10 cellular contexts compared by ENCODE assay signal in the genomic region with DNA sequence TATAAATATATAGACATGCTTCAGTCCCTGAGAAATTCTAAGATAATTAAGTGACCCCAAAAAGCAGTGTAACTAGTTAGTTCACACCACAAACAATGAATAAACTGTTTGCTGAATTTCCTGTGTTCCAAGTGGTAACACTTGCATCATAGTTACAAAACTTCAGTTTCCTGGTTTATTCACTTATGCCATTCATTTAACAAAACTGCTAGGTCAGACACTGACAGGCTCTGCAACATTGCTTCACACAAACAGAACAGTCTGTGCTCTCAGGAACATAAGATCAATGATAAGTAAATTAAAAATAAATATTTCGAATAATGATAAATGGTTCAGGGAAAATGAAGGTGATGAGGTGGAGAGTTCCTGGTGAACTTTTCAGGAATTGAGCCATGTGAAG.
DNase-seq lines count a peak whose midpoint lies in the region; ATAC-seq, FAIRE-seq and TF ChIP-seq lines count a peak whose summit lies in the region.
"Had no signal": no experiment of that assay in that cellular context is flagged by ENCODE, and none has a peak within 500 bp of the region (broad histone marks: within the 10 kb centered on the region; RNA-seq: fewer than 3 reads in every experiment).

No MANE protein-coding gene starts in this region.

- TF ChIP-seq EP300 in K562 (IDR thresholded peaks at IDR 0.05; ENCODE audit: low read length) = no peak
- TF ChIP-seq EP300 in tibial nerve (IDR thresholded peaks at IDR 0.05) = peak; percentile 92 to 96

- peaks cover 50% of the 10 kb centered on the region for H3K4me1 Mint-ChIP-seq in activated CD8-positive, alpha-beta memory T cell treated with anti-CD3 and anti-CD28 coated beads, Interleukin-2, amount 10 ng/mL, durations not matched to agents 7 days and 5 days

- H3K36me3 ChIP-seq in K562 (ENCODE audit: control insufficient read depth, insufficient read depth, low read length) = no peaks in the 10 kb centered on the region
- no peaks in the 10 kb centered on the region for H3K36me3 ChIP-seq in tibial nerve

- H3K27me3 Mint-ChIP-seq in activated CD8-positive, alpha-beta memory T cell treated with anti-CD3 and anti-CD28 coated beads, Interleukin-2, amount 10 ng/mL, durations not matched to agents 7 days and 5 days = peaks cover 6% of the 10 kb centered on the region

- H3K27ac ChIP-seq in K562 (ENCODE audit: extremely low read depth, low read depth, low read length) (no peak overlapping the region), tibial nerve (peak overlapping the region in 3 of 4 donors; percentile 43 to 75 (median 72))

- TF ChIP-seq POLR2A in K562 (conservative IDR thresholded peaks at IDR 0.05) (no peak), tibial nerve (IDR thresholded peaks at IDR 0.05) (no peak)

- no peak overlapping the region for H2AFZ ChIP-seq in K562 (ENCODE audit: low read depth, low read length)

- TF ChIP-seq CTCF in K562 (IDR thresholded peaks at IDR 0.05 in 2 of 3, conservative IDR thresholded peaks at IDR 0.05 in 1 of 3; ENCODE audit: insufficient read depth in 2 of 3, low read depth in 1 of 3, low read length in 3 of 3) (no peak), tibial nerve (IDR thresholded peaks at IDR 0.05) (no peak)

- FAIRE-seq in K562 (lab: Jason Lieb, UNC) = no peak

- WGBS in K562 (ENCODE audit: insufficient coverage, low coverage, missing lambda C conversion rate) = 0% methylated on average over 1 of the region's 1 CpG
- 30 to 60% methylated on average over 1 of the region's 1 CpG for WGBS in tibial nerve, 2 donors

- H3K4me1 ChIP-seq in K562 (replicated peaks in 1 of 2; ENCODE audit: control insufficient read depth in 2 of 2, insufficient read depth in 2 of 2, low read length in 2 of 2) (peaks cover 0 to 5% of the 10 kb centered on the region in 2 experiments; a peak in 3 of 5 replicates), tibial nerve (peaks cover 0 to 59% (median 28%) of the 10 kb centered on the region in 4 donors)

- H4K20me1 ChIP-seq in K562 (replicated peaks; ENCODE audit: control insufficient read depth, insufficient read depth, low read length) = no peaks in the 10 kb centered on the region

- H3K4me3 ChIP-seq in K562 (no peak overlapping the region), tibial nerve (no peak overlapping the region)

- in situ Hi-C loops in K562 (cut with MboI) = no loop called here

- no TSS peak for BruUV-seq in K562 (replicated peaks; lab: Mats Ljungman, UMichigan)

- intact Hi-C loops in K562 (cut with micrococcal nuclease) = no loop called here

- H3K9me3 ChIP-seq in K562 (replicated peaks; ENCODE audit: control insufficient read depth, insufficient read depth, low read depth, low read length) (no peaks in the 10 kb centered on the region), tibial nerve (peaks cover 0 to 8% (median 1%) of the 10 kb centered on the region in 4 donors)

- H3K27ac Mint-ChIP-seq in activated CD8-positive, alpha-beta memory T cell treated with anti-CD3 and anti-CD28 coated beads, Interleukin-2, amount 10 ng/mL, durations not matched to agents 7 days and 5 days = no peak overlapping the region

- peaks cover 7% of the 10 kb centered on the region for H3K9me3 Mint-ChIP-seq in activated CD8-positive, alpha-beta memory T cell treated with anti-CD3 and anti-CD28 coated beads, Interleukin-2, amount 10 ng/mL, durations not matched to agents 7 days and 5 days (ENCODE audit: low read depth)

- H3K27me3 ChIP-seq in K562 (ENCODE audit: control insufficient read depth in 2 of 2, insufficient read depth in 2 of 2, low read length in 2 of 2) (no peaks in the 10 kb centered on the region), tibial nerve (no peaks in the 10 kb centered on the region)

- H3K4me2 ChIP-seq in K562 (ENCODE audit: insufficient read depth, low read length) = no peak overlapping the region

- no peak for TF ChIP-seq RAD21 in K562 (CRISPR knock-in tag; conservative IDR thresholded peaks at IDR 0.05 in 1 of 2, IDR thresholded peaks at IDR 0.05 in 1 of 2)

- no peak for DNase-seq in activated CD8-positive, alpha-beta memory T cell treated with anti-CD3 and anti-CD28 coated beads, Interleukin-2, amount 10 ng/mL, durations not matched to agents 7 days and 5 days
- no peak for DNase-seq in activated CD8-positive, alpha-beta memory T cell treated with anti-CD3 and anti-CD28 coated beads for 24 hours
- DNase-seq in K562 (ENCODE audit: extremely low read depth in 1 of 4, low spot score in 3 of 4) (no peak), iris pigment epithelial cell (ENCODE audit: low read depth) (peak; percentile 90), tibial nerve (ENCODE audit: low spot score in 2 of 2) (peak in 1 of 2 donors; percentile 42), NCI-H2029 treated with DMSO at 0.1 percent for 48 hours (lab: John Stamatoyannopoulos, UW) (no peak), COLO668 (lab: John Stamatoyannopoulos, UW; ENCODE audit: unreplicated experiment) (no peak)
- DNase-seq in activated CD4-positive, alpha-beta T cell treated with anti-CD3 and anti-CD28 coated beads for 4 hours = no peak
- DNase-seq: NCI-H345, occipital lobe had no signal

- POLR2A ChIA-PET in K562 (lab: Yijun Ruan, JAX) = no interaction called here

- no peak overlapping the region for H3K9ac ChIP-seq in K562 (ENCODE audit: insufficient read depth in 1 of 2, low read depth in 2 of 2, low read length in 2 of 2)

- no peak overlapping the region for H3K4me3 Mint-ChIP-seq in activated CD8-positive, alpha-beta memory T cell treated with anti-CD3 and anti-CD28 coated beads, Interleukin-2, amount 10 ng/mL, durations not matched to agents 7 days and 5 days

- H3K36me3 Mint-ChIP-seq in activated CD8-positive, alpha-beta memory T cell treated with anti-CD3 and anti-CD28 coated beads, Interleukin-2, amount 10 ng/mL, durations not matched to agents 7 days and 5 days = peaks cover 24% of the 10 kb centered on the region

- peak; percentile 55 for ATAC-seq in activated CD8-positive, alpha-beta memory T cell treated with anti-CD3 and anti-CD28 coated beads, Interleukin-2, amount 10 ng/mL, durations not matched to agents 7 days and 5 days
- no peak for ATAC-seq in K562

- CTCF ChIA-PET in activated CD8-positive, alpha-beta memory T cell treated with anti-CD3 and anti-CD28 coated beads, Interleukin-2, amount 10 ng/mL, durations not matched to agents 7 days and 5 days (lab: Charles Lee) = no interaction called here
- CTCF ChIA-PET in K562 (lab: Yijun Ruan, JAX; ENCODE audit: low intra/inter-chr PET ratio) = no interaction called here

- H3K9me1 ChIP-seq in K562 (ENCODE audit: control insufficient read depth, insufficient read depth, low read length) = no peaks in the 10 kb centered on the region

- H3K79me2 ChIP-seq in K562 (ENCODE audit: control insufficient read depth, insufficient read depth, low read length) = no peaks in the 10 kb centered on the region

TF ChIP-seq in K562, 482 proteins besides CTCF, POLR2A, EP300 and RAD21:
- no peak for TF ChIP-seq CEBPG (CRISPR knock-in tag; IDR thresholded peaks at IDR 0.05)
- TF ChIP-seq CEBPG (tag; conservative IDR thresholded peaks at IDR 0.05 in 1 of 2, IDR thresholded peaks at IDR 0.05 in 1 of 2) = peak; percentile 76 to 87
- TF ChIP-seq, protein P1, sequence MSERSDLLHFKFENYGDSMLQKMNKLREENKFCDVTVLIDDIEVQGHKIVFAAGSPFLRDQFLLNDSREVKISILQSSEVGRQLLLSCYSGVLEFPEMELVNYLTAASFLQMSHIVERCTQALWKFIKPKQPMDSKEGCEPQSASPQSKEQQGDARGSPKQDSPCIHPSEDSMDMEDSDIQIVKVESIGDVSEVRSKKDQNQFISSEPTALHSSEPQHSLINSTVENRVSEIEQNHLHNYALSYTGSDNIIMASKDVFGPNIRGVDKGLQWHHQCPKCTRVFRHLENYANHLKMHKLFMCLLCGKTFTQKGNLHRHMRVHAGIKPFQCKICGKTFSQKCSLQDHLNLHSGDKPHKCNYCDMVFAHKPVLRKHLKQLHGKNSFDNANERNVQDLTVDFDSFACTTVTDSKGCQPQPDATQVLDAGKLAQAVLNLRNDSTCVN (CRISPR knock-in tag; IDR thresholded peaks at IDR 0.05) = no peak
- TF ChIP-seq, protein P2, sequence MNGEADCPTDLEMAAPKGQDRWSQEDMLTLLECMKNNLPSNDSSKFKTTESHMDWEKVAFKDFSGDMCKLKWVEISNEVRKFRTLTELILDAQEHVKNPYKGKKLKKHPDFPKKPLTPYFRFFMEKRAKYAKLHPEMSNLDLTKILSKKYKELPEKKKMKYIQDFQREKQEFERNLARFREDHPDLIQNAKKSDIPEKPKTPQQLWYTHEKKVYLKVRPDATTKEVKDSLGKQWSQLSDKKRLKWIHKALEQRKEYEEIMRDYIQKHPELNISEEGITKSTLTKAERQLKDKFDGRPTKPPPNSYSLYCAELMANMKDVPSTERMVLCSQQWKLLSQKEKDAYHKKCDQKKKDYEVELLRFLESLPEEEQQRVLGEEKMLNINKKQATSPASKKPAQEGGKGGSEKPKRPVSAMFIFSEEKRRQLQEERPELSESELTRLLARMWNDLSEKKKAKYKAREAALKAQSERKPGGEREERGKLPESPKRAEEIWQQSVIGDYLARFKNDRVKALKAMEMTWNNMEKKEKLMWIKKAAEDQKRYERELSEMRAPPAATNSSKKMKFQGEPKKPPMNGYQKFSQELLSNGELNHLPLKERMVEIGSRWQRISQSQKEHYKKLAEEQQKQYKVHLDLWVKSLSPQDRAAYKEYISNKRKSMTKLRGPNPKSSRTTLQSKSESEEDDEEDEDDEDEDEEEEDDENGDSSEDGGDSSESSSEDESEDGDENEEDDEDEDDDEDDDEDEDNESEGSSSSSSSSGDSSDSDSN (IDR thresholded peaks at IDR 0.05; ENCODE audit: borderline replicate concordance in 1 of 2, low read depth in 2 of 2, low read length in 2 of 2) = no peak
- TF ChIP-seq SMARCA4 (IDR thresholded peaks at IDR 0.05) = no peak
- TF ChIP-seq HINFP (tag; conservative IDR thresholded peaks at IDR 0.05; ENCODE audit: low read depth) = no peak
- TF ChIP-seq BMI1 (IDR thresholded peaks at IDR 0.05; ENCODE audit: low read length) = no peak
- TF ChIP-seq CEBPB (tag; IDR thresholded peaks at IDR 0.05) = 0 out of 2 replicates have a peak, but pooled peaks have one; percentile 30
- TF ChIP-seq BHLHE40 (IDR thresholded peaks at IDR 0.05; ENCODE audit: low read length) = no peak
